19 cellular contexts compared by ENCODE assay signal in genomic region chr17:27579304-27579703, GRCh38. TPM values are rescaled to one million over a fixed set of nuclear protein-coding genes. Genes with fewer than 3 reads are reported as not detected.
A peak's percentile ranks its signal among the peaks of the same experiment; 100 is the strongest.
DNase-seq lines count a peak whose midpoint lies in the region; ATAC-seq, FAIRE-seq and TF ChIP-seq lines count a peak whose summit lies in the region.
"Had no signal": no experiment of that assay in that cellular context is flagged by ENCODE, and none has a peak within 500 bp of the region (broad histone marks: within the 10 kb centered on the region; RNA-seq: fewer than 3 reads in every experiment).

No MANE protein-coding gene starts in this region.

- H3K27me3 ChIP-seq in pancreas: no peaks in the 10 kb centered on the region
- no peaks in the 10 kb centered on the region for H3K27me3 ChIP-seq in foreskin keratinocyte
- H3K27me3 ChIP-seq: heart right ventricle had no signal

- peak overlapping the region; percentile 40 for H3K4me3 Mint-ChIP-seq in activated CD8-positive, alpha-beta T cell treated with anti-CD3 and anti-CD28 coated beads for 36 hours
- H3K4me3 Mint-ChIP-seq: CD4-positive, alpha-beta memory T cell had no signal

- no peaks in the 10 kb centered on the region for H3K27me3 Mint-ChIP-seq in activated CD8-positive, alpha-beta T cell treated with anti-CD3 and anti-CD28 coated beads for 36 hours
- H3K27me3 Mint-ChIP-seq: CD4-positive, alpha-beta memory T cell had no signal

- H3K4me1 ChIP-seq in pancreas (peaks cover 38 to 47% (median 41%) of the 10 kb centered on the region in 3 donors), foreskin keratinocyte (no peaks in the 10 kb centered on the region)

- no peaks in the 10 kb centered on the region for H3K9me3 ChIP-seq in pancreas
- H3K9me3 ChIP-seq: HAP-1, heart right ventricle, thoracic aorta had no signal

- CTCF ChIA-PET in activated CD8-positive, alpha-beta T cell treated with anti-CD3 and anti-CD28 coated beads for 36 hours (lab: Charles Lee): interaction anchor here (1.1 to 4.1 kb wide), 11 partner anchors 21 to 285 kb away, joined by 3 to 40 read pairs (median 3); no protein-coding TSS in a partner anchor

- WGBS in pancreas, 2 donors: 87 to 91% methylated on average over 3 of the region's 3 CpGs

- intact Hi-C loops in activated CD8-positive, alpha-beta T cell treated with anti-CD3 and anti-CD28 coated beads for 36 hours (cut with micrococcal nuclease): loop anchor here (2.0 kb wide), 1 partner anchor 35 kb away; no protein-coding TSS in a partner anchor
- intact Hi-C loops in pancreas (cut with DNase I): no loop called here

- ATAC-seq in GM18520 (IDR thresholded peaks at IDR 0.05; ENCODE audit: unreplicated experiment) (peak; percentile 30), GM21717 (IDR thresholded peaks at IDR 0.05; ENCODE audit: unreplicated experiment) (peak; percentile 7), pancreas (no peak), foreskin keratinocyte (no peak)
- ATAC-seq in activated CD8-positive, alpha-beta T cell treated with anti-CD3 and anti-CD28 coated beads for 36 hours: peak; percentile 51
- ATAC-seq: heart right ventricle, left ventricle myocardium superior had no signal

- no peak for TF ChIP-seq CTCF in activated CD8-positive, alpha-beta T cell treated with anti-CD3 and anti-CD28 coated beads for 36 hours (IDR thresholded peaks at IDR 0.05)
- TF ChIP-seq CTCF in pancreas (IDR thresholded peaks at IDR 0.05) (no peak), foreskin keratinocyte (conservative IDR thresholded peaks at IDR 0.05) (no peak), foreskin fibroblast (IDR thresholded peaks at IDR 0.05; ENCODE audit: low read depth, low read length) (no peak)

- H3K36me3 ChIP-seq in pancreas: peaks cover 0 to 11% (median 0%) of the 10 kb centered on the region in 3 donors
- H3K36me3 ChIP-seq: HAP-1, thoracic aorta had no signal

- peak overlapping the region; percentile 87 for H3K27ac Mint-ChIP-seq in activated CD8-positive, alpha-beta T cell treated with anti-CD3 and anti-CD28 coated beads for 36 hours

- peak; percentile 27 for DNase-seq in activated CD8-positive, alpha-beta T cell treated with anti-CD3 and anti-CD28 coated beads for 36 hours
- DNase-seq in pancreas (no peak), foreskin keratinocyte (no peak), DMS53 treated with DMSO at 0.1 percent for 48 hours (lab: John Stamatoyannopoulos, UW; ENCODE audit: unreplicated experiment) (no peak), foreskin fibroblast (no peak)
- DNase-seq: activated T-cell treated with anti-CD3 and anti-CD28 coated beads for 4 hours; CD4-positive, alpha-beta memory T cell; GDM1; heart right ventricle; left ventricle myocardium superior; NCI-H1930; NCI-H82 had no signal

- peaks cover 27% of the 10 kb centered on the region for H3K36me3 Mint-ChIP-seq in activated CD8-positive, alpha-beta T cell treated with anti-CD3 and anti-CD28 coated beads for 36 hours (ENCODE audit: low read depth)

- no peaks in the 10 kb centered on the region for H3K9me3 Mint-ChIP-seq in activated CD8-positive, alpha-beta T cell treated with anti-CD3 and anti-CD28 coated beads for 36 hours
- H3K9me3 Mint-ChIP-seq: CD4-positive, alpha-beta memory T cell; nephron had no signal

- FAIRE-seq in pancreas (lab: Jason Lieb, UNC): no peak
- FAIRE-seq: bronchial epithelial cell had no signal

- H3K4me1 Mint-ChIP-seq in activated CD8-positive, alpha-beta T cell treated with anti-CD3 and anti-CD28 coated beads for 36 hours (ENCODE audit: low read depth): peaks cover 58% of the 10 kb centered on the region

- H3K27ac ChIP-seq in pancreas (peak overlapping the region; percentile 74 to 92 (median 88)), foreskin keratinocyte (no peak overlapping the region)
- H3K27ac ChIP-seq: KMS-11 had no signal

- no peak overlapping the region for H3K4me3 ChIP-seq in pancreas
- H3K4me3 ChIP-seq in foreskin fibroblast (ENCODE audit: low read depth in 1 of 2, low read length in 2 of 2): no peak overlapping the region
- H3K4me3 ChIP-seq: HAP-1, heart right ventricle, thoracic aorta had no signal

- POLR2A ChIA-PET in activated CD8-positive, alpha-beta T cell treated with anti-CD3 and anti-CD28 coated beads for 36 hours (lab: Charles Lee): interaction anchor here (1.0 to 2.3 kb wide), 14 partner anchors 9 to 247 kb away, joined by 3 to 9 read pairs (median 6); partner anchors contain the start of gene KSR1

RNA-seq across cellular contexts. Expression of gene LGALS9, which starts 51.7 kb away (rescaled TPM):
- total RNA-seq in activated CD8-positive, alpha-beta T cell treated with anti-CD3 and anti-CD28 coated beads for 36 hours: 10 to 100 TPM; 17.3 to 18.4 TPM
- total RNA-seq in pancreas (10 to 100 TPM in 4 of 6 donors, 1 to 10 TPM in 2; 5.2 to 77.3 (median 13.5) TPM), foreskin keratinocyte (0.82 and 1.1 TPM in 2 replicates)
- polyA plus RNA-seq in pancreas (10 to 100 TPM; 20.9 to 29.8 TPM), foreskin keratinocyte (1.7 and 1.9 TPM in 2 replicates)

Comparison
In these comparisons a context has a peak if more than half of its experiments do, and no peak if none do; other contexts are left out.
1. ATAC-seq: peak in GM18520 (single experiment), GM21717 (single experiment) and activated CD8-positive, alpha-beta T cell treated with anti-CD3 and anti-CD28 coated beads for 36 hours (single experiment); none in pancreas (0 of 4) and foreskin keratinocyte (single experiment).